In genomic region chr3:57960174-57960505, GRCh38 we compare ENCODE assay signal across 17 cellular contexts. TPM values are rescaled to one million over a fixed set of nuclear protein-coding genes. Genes with fewer than 3 reads are reported as not detected.
A peak's percentile ranks its signal among the peaks of the same experiment; 100 is the strongest.
DNase-seq lines count a peak whose midpoint lies in the region; ATAC-seq, FAIRE-seq and TF ChIP-seq lines count a peak whose summit lies in the region.
"Had no signal": no experiment of that assay in that cellular context is flagged by ENCODE, and none has a peak within 500 bp of the region (broad histone marks: within the 10 kb centered on the region; RNA-seq: fewer than 3 reads in every experiment).

No MANE protein-coding gene starts in this region.

- no TSS peak for BruUV-seq in HepG2 (replicated peaks; lab: Mats Ljungman, UMichigan)

- no peak overlapping the region for H3K27ac Mint-ChIP-seq in H9
- H3K27ac Mint-ChIP-seq in activated naive CD4-positive, alpha-beta T cell treated with anti-CD3 and anti-CD28 coated beads, Interleukin-2, amount 50 U/mL, for 72 hours, result no peak overlapping the region
- H3K27ac Mint-ChIP-seq in stimulated activated naive CD8-positive, alpha-beta T cell treated with anti-CD3 and anti-CD28 coated beads, Interleukin-15, amount 100 ng/mL, for 72 hours, result peak overlapping the region in 1 of 2 donors; percentile 36
- H3K27ac Mint-ChIP-seq: stimulated activated naive B cell treated with anti-CD40 and anti-IgM and Interleukin-4, amounts not matched to agents 10 μg/mL and 1 μg/mL and 100 μg/mL, for 72 hours; T-helper 17 cell had no signal

- peak overlapping the region; percentile 34 for H4K91ac ChIP-seq in H9 (ENCODE audit: insufficient read length, low read depth, low read length)

- no peak overlapping the region for H3K18ac ChIP-seq in H9 (ENCODE audit: insufficient read length, low read depth, low read length)

- no peak overlapping the region for H3K4ac ChIP-seq in H9 (ENCODE audit: low read depth, low read length)

- no peak overlapping the region for H4K8ac ChIP-seq in H9 (replicated peaks; ENCODE audit: insufficient read length, low read depth, low read length)

- H2AFZ ChIP-seq in H9 (ENCODE audit: low read length) (no peak overlapping the region), HepG2 (ENCODE audit: low read length) (peak overlapping the region; percentile 29)

- no peaks in the 10 kb centered on the region for H3K27me3 Mint-ChIP-seq in H9 (ENCODE audit: low read depth)
- no peaks in the 10 kb centered on the region for H3K27me3 Mint-ChIP-seq in stimulated activated naive CD8-positive, alpha-beta T cell treated with anti-CD3 and anti-CD28 coated beads, Interleukin-15, amount 100 ng/mL, for 72 hours
- H3K27me3 Mint-ChIP-seq: stimulated activated naive B cell treated with anti-CD40 and anti-IgM and Interleukin-4, amounts not matched to agents 10 μg/mL and 1 μg/mL and 100 μg/mL, for 72 hours; T-helper 17 cell had no signal

- H4K5ac ChIP-seq in H9 (ENCODE audit: insufficient read length, low read depth, low read length), result no peak overlapping the region

- H3K27ac ChIP-seq in H9 (ENCODE audit: insufficient read length, low read depth, low read length) (no peak overlapping the region), HepG2 (ENCODE audit: extremely low read length, insufficient read depth, low read length) (peak overlapping the region; percentile 48), skeletal muscle tissue (ENCODE audit: low read depth, low read length) (peak overlapping the region; percentile 50)

- no peak overlapping the region for H3T11ph ChIP-seq in H9 (ENCODE audit: low read length)

- H3K4me1 Mint-ChIP-seq in H9, result peaks cover 8 to 16% of the 10 kb centered on the region in 2 experiments
- peaks cover 22% of the 10 kb centered on the region for H3K4me1 Mint-ChIP-seq in stimulated activated naive CD8-positive, alpha-beta T cell treated with anti-CD3 and anti-CD28 coated beads, Interleukin-15, amount 100 ng/mL, for 72 hours
- H3K4me1 Mint-ChIP-seq: T-helper 17 cell had no signal

- H3K23ac ChIP-seq in H9 (ENCODE audit: insufficient read length, low read depth, low read length), result no peak overlapping the region

- no peak for TF ChIP-seq RAD21 in HepG2 (CRISPR knock-in tag; IDR thresholded peaks at IDR 0.05)

- H2BK20ac ChIP-seq in H9 (ENCODE audit: low read depth, low read length, poor library complexity, severe bottlenecking), result no peak overlapping the region

- H3K9me3 ChIP-seq in H9 (ENCODE audit: control insufficient read depth, low read depth, low read length), result no peaks in the 10 kb centered on the region
- H3K9me3 ChIP-seq in adipocyte (ENCODE audit: control insufficient read depth, low read length), result no peaks in the 10 kb centered on the region
- H3K9me3 ChIP-seq in HepG2 (ENCODE audit: low read length), result no peaks in the 10 kb centered on the region
- H3K9me3 ChIP-seq in skeletal muscle tissue (ENCODE audit: control insufficient read depth in 3 of 3, low read length in 3 of 3), result no peaks in the 10 kb centered on the region
- H3K9me3 ChIP-seq: BLaER1 had no signal

- no peak overlapping the region for H2BK12ac ChIP-seq in H9 (ENCODE audit: insufficient read length, low read depth, low read length)

- TF ChIP-seq POLR2A in HepG2 (IDR thresholded peaks at IDR 0.05; ENCODE audit: insufficient read depth in 1 of 2, low read depth in 2 of 2, low read length in 2 of 2), result no peak

- H3K9ac ChIP-seq in H9 (ENCODE audit: extremely low read depth, insufficient read length, low read length), result no peak overlapping the region
- peak overlapping the region; percentile 77 for H3K9ac ChIP-seq in adipocyte (ENCODE audit: low read length)
- H3K9ac ChIP-seq in HepG2 (ENCODE audit: insufficient read depth, low read depth, low read length), result no peak overlapping the region; the same call in 1 of the 2 replicates
- no peak overlapping the region for H3K9ac ChIP-seq in skeletal muscle tissue (ENCODE audit: low read depth in 1 of 3, low read length in 3 of 3)
- H3K9ac ChIP-seq: BLaER1 had no signal

- no peak for DNase-seq in H9
- DNase-seq in adipocyte (ENCODE audit: low read depth), result no peak
- peak; percentile 19 for DNase-seq in HepG2 (ENCODE audit: low spot score)
- DNase-seq in GM03348 (ENCODE audit: low spot score), result no peak
- DNase-seq in activated naive CD4-positive, alpha-beta T cell treated with anti-CD3 and anti-CD28 coated beads, Interleukin-2, amount 50 U/mL, for 72 hours (ENCODE audit: low spot score in 2 of 2), result no peak
- no peak for DNase-seq in stimulated activated naive CD8-positive, alpha-beta T cell treated with anti-CD3 and anti-CD28 coated beads, Interleukin-15, amount 100 ng/mL, for 72 hours
- DNase-seq in ureter (ENCODE audit: low spot score), result no peak
- DNase-seq: activated CD4-positive, alpha-beta T cell treated with anti-CD3 and anti-CD28 coated beads, Interleukin-2, amount 50 U/mL, for 1 hour; activated gamma-delta T cell; cerebellar nuclear complex; NCI-H2227 treated with DMSO at 0.1 percent for 48 hours; nucleus accumbens; stimulated activated CD4-positive, alpha-beta T cell treated with anti-CD3 and anti-CD28 coated beads, Interleukin-2, amount 100 ng/mL, for 48 hours; stimulated activated naive B cell treated with anti-CD40 and anti-IgM and Interleukin-4, amounts not matched to agents 10 μg/mL and 1 μg/mL and 100 μg/mL, for 72 hours; T-helper 17 cell had no signal

- no peaks in the 10 kb centered on the region for H3K27me3 ChIP-seq in H9 (ENCODE audit: insufficient read depth, low read length)
- no peaks in the 10 kb centered on the region for H3K27me3 ChIP-seq in adipocyte (replicated peaks; ENCODE audit: control insufficient read depth, insufficient read depth, low read length)
- no peaks in the 10 kb centered on the region for H3K27me3 ChIP-seq in HepG2 (ENCODE audit: control insufficient read depth in 1 of 2, insufficient read depth in 2 of 2, low read length in 2 of 2)
- peaks cover 0 to 4% (median 0%) of the 10 kb centered on the region in 3 donors for H3K27me3 ChIP-seq in skeletal muscle tissue (ENCODE audit: control insufficient read depth in 3 of 3, insufficient read depth in 3 of 3, low read length in 3 of 3)
- H3K27me3 ChIP-seq: BLaER1 had no signal

- H2BK5ac ChIP-seq in H9 (ENCODE audit: insufficient read length, low read length), result no peak overlapping the region

- no peaks in the 10 kb centered on the region; a peak in 1 of 7 replicates for H3K36me3 Mint-ChIP-seq in H9 (ENCODE audit: insufficient read depth in 1 of 3, low read depth in 3 of 3)
- H3K36me3 Mint-ChIP-seq in activated naive CD4-positive, alpha-beta T cell treated with anti-CD3 and anti-CD28 coated beads, Interleukin-2, amount 50 U/mL, for 72 hours, result no peaks in the 10 kb centered on the region
- H3K36me3 Mint-ChIP-seq: stimulated activated naive B cell treated with anti-CD40 and anti-IgM and Interleukin-4, amounts not matched to agents 10 μg/mL and 1 μg/mL and 100 μg/mL, for 72 hours had no signal

- no peak for FAIRE-seq in HepG2 (lab: Jason Lieb, UNC)

- no peaks in the 10 kb centered on the region for H4K20me1 ChIP-seq in H9 (ENCODE audit: control insufficient read depth, insufficient read depth, insufficient read length)
- no peaks in the 10 kb centered on the region for H4K20me1 ChIP-seq in HepG2 (ENCODE audit: insufficient read depth, low read length)
- H4K20me1 ChIP-seq: BLaER1 had no signal

- intact Hi-C loops in HepG2 (cut with micrococcal nuclease; ENCODE audit: unreplicated experiment), result loop anchor here (5.0 kb wide), 2 partner anchors 47 to 142 kb away; partner anchors contain the start of gene FLNB

- H3K4me3 ChIP-seq in adipocyte (ENCODE audit: low read length), result peak overlapping the region; percentile 71
- H3K4me3 ChIP-seq in HepG2 (replicated peaks in 1 of 3; ENCODE audit: insufficient read depth in 1 of 3, low read depth in 2 of 3, low read length in 3 of 3), result peak overlapping the region in 1 of 3 experiments; percentile 25; a peak in 1 of 6 replicates
- no peak overlapping the region for H3K4me3 ChIP-seq in skeletal muscle tissue (ENCODE audit: low read length in 3 of 3)
- H3K4me3 ChIP-seq: BLaER1 had no signal

- CTCF ChIA-PET in HepG2 (lab: Yijun Ruan, JAX; ENCODE audit: low intra/inter-chr PET ratio, low total read pairs), result no interaction called here

- ATAC-seq in HepG2, result peak; percentile 13
- ATAC-seq in activated naive CD4-positive, alpha-beta T cell treated with anti-CD3 and anti-CD28 coated beads, Interleukin-2, amount 50 U/mL, for 72 hours, result no peak
- no peak for ATAC-seq in stimulated activated naive CD8-positive, alpha-beta T cell treated with anti-CD3 and anti-CD28 coated beads, Interleukin-15, amount 100 ng/mL, for 72 hours
- ATAC-seq: T-helper 17 cell had no signal

- no peak overlapping the region for H3K14ac ChIP-seq in H9 (ENCODE audit: insufficient read depth, low read length)

- no CpG with 5 or more reads among the region's 4 CpGs for WGBS in H9 (ENCODE audit: extremely low coverage, insufficient read length, low lambda C conversion rate)
- WGBS in HepG2 (ENCODE audit: low lambda C conversion rate), result 54% methylated on average over 4 of the region's 4 CpGs

- H3K36me3 ChIP-seq in adipocyte (ENCODE audit: control insufficient read depth, insufficient read depth, low read length, severe bottlenecking) (no peaks in the 10 kb centered on the region), HepG2 (replicated peaks in 1 of 2; ENCODE audit: control insufficient read depth in 1 of 2, insufficient read depth in 2 of 2, low read length in 2 of 2) (no peaks in the 10 kb centered on the region), skeletal muscle tissue (ENCODE audit: control insufficient read depth in 3 of 3, insufficient read depth in 3 of 3, low read length in 3 of 3) (no peaks in the 10 kb centered on the region)
- H3K36me3 ChIP-seq: BLaER1 had no signal

- H3K79me2 ChIP-seq in H9 (ENCODE audit: insufficient read depth, low read length) (no peaks in the 10 kb centered on the region), HepG2 (ENCODE audit: insufficient read depth, low read length) (no peaks in the 10 kb centered on the region)

- no peaks in the 10 kb centered on the region for H3K9me3 Mint-ChIP-seq in H9
- no peaks in the 10 kb centered on the region for H3K9me3 Mint-ChIP-seq in activated naive CD4-positive, alpha-beta T cell treated with anti-CD3 and anti-CD28 coated beads, Interleukin-2, amount 50 U/mL, for 72 hours
- H3K9me3 Mint-ChIP-seq in stimulated activated naive CD8-positive, alpha-beta T cell treated with anti-CD3 and anti-CD28 coated beads, Interleukin-15, amount 100 ng/mL, for 72 hours, result no peaks in the 10 kb centered on the region
- H3K9me3 Mint-ChIP-seq: stimulated activated naive B cell treated with anti-CD40 and anti-IgM and Interleukin-4, amounts not matched to agents 10 μg/mL and 1 μg/mL and 100 μg/mL, for 72 hours had no signal

- no peaks in the 10 kb centered on the region for H3K23me2 ChIP-seq in H9 (ENCODE audit: insufficient read length, low read depth, low read length, poor library complexity, severe bottlenecking)

- no peak overlapping the region for H3K4me3 Mint-ChIP-seq in H9
- no peak overlapping the region for H3K4me3 Mint-ChIP-seq in stimulated activated naive CD8-positive, alpha-beta T cell treated with anti-CD3 and anti-CD28 coated beads, Interleukin-15, amount 100 ng/mL, for 72 hours
- H3K4me3 Mint-ChIP-seq: T-helper 17 cell had no signal

- no peaks in the 10 kb centered on the region for H3K79me1 ChIP-seq in H9 (ENCODE audit: insufficient read depth, low read depth, low read length, poor library complexity, severe bottlenecking)

- no peak overlapping the region for H2BK15ac ChIP-seq in H9 (ENCODE audit: low read depth, low read length)

- no peak overlapping the region for H2AK5ac ChIP-seq in H9 (ENCODE audit: insufficient read length, low read length)

- TF ChIP-seq EP300 in HepG2 (IDR thresholded peaks at IDR 0.05; ENCODE audit: low read depth in 2 of 2, low read length in 2 of 2), result no peak
- no peak for TF ChIP-seq EP300 in HepG2 (CRISPR knock-in tag; IDR thresholded peaks at IDR 0.05; ENCODE audit: borderline replicate concordance)

- H3K4me1 ChIP-seq in H9 (ENCODE audit: insufficient read depth, low read length), result peaks cover 6% of the 10 kb centered on the region; the same call in 1 of the 2 replicates
- H3K4me1 ChIP-seq in adipocyte (ENCODE audit: control insufficient read depth, insufficient read depth, low read length), result peaks cover 30% of the 10 kb centered on the region
- peaks cover 55% of the 10 kb centered on the region for H3K4me1 ChIP-seq in HepG2 (ENCODE audit: insufficient read depth, low read length)
- peaks cover 12 to 14% (median 12%) of the 10 kb centered on the region in 3 donors for H3K4me1 ChIP-seq in skeletal muscle tissue (ENCODE audit: control insufficient read depth in 3 of 3, insufficient read depth in 3 of 3, low read length in 3 of 3)

- no peak overlapping the region for H3K4me2 ChIP-seq in H9 (ENCODE audit: insufficient read depth, insufficient read length, low read length)
- peak overlapping the region; percentile 63 for H3K4me2 ChIP-seq in HepG2 (ENCODE audit: low read depth, low read length)
- H3K4me2 ChIP-seq: BLaER1 had no signal

- POLR2A ChIA-PET in HepG2 (lab: Yijun Ruan, JAX), result interaction anchor here (0.9 to 2.8 kb wide), 2 partner anchors 11 to 13 kb away, joined by 3 to 16 read pairs; no protein-coding TSS in a partner anchor

- in situ Hi-C loops in HepG2 (cut with HindIII; ENCODE audit: extremely low pct_ligation_motif_present, low pct_unique_long_range_greater_than_20kb), result loop anchor here (5.0 kb wide), 1 partner anchor 47 kb away; the partner anchor contains the start of gene FLNB

- TF ChIP-seq CTCF in H9 (conservative IDR thresholded peaks at IDR 0.05) (no peak), HepG2 (CRISPR knock-in tag; IDR thresholded peaks at IDR 0.05) (no peak)

- H2BK120ac ChIP-seq in H9 (ENCODE audit: low read depth, low read length, poor library complexity, severe bottlenecking), result no peak overlapping the region

- H3K56ac ChIP-seq in H9 (ENCODE audit: insufficient read length, low read depth, low read length), result no peak overlapping the region

RNA-seq across cellular contexts. Expression of gene FLNB, which starts 48.1 kb away (rescaled TPM):
- total RNA-seq in H9 (2021) (75.8 and 83.4 TPM in 2 replicates), HepG2 (2016; rRNA removed; fragmentation: Illumina TruSeq; extraction: Trizol) (48.8 and 130 TPM in 2 replicates), skeletal muscle tissue (80.9 TPM), ureter (303 TPM)
- total RNA-seq in HepG2 (2016; cell fraction: cytosol; rRNA removed; fragmentation: Illumina TruSeq; extraction: Trizol; ENCODE audit: low read depth), result 13.1 and 13.3 TPM in 2 replicates
- 39.2 and 136 TPM in 2 replicates for total RNA-seq in HepG2 (2016; cell fraction: insoluble cytoplasmic fraction; rRNA removed; fragmentation: Illumina TruSeq; extraction: Trizol)
- 18.9 and 22.5 TPM in 2 replicates for total RNA-seq in HepG2 (2016; cell fraction: membrane; rRNA removed; fragmentation: Illumina TruSeq; extraction: Trizol)
- total RNA-seq in HepG2 (2016; cell fraction: nucleus; rRNA removed; fragmentation: Illumina TruSeq; extraction: Trizol), result 211 and 228 TPM in 2 replicates
- polyA plus RNA-seq in HepG2 (2011; rRNA removed), result 106 and 126 TPM in 2 replicates
- 92.4 and 98.4 TPM in 2 replicates for polyA plus RNA-seq in HepG2 (2011; cell fraction: cytosol; rRNA removed)
- 739 and 796 TPM in 2 replicates for polyA plus RNA-seq in HepG2 (2011; cell fraction: nucleus; rRNA removed)
- 198 and 216 TPM in 2 replicates for polyA plus RNA-seq in HepG2 (2012)
- 8.9 and 9.6 TPM in 2 replicates for polyA plus RNA-seq in HepG2 (2016; cell fraction: cytosol; fragmentation: Illumina TruSeq; extraction: Trizol; ENCODE audit: low read depth)
- polyA plus RNA-seq in HepG2 (2016; cell fraction: insoluble cytoplasmic fraction; fragmentation: Illumina TruSeq; extraction: Trizol; ENCODE audit: low read depth), result 41.9 and 44.7 TPM in 2 replicates
- polyA plus RNA-seq in HepG2 (2016; cell fraction: membrane; fragmentation: Illumina TruSeq; extraction: Trizol; ENCODE audit: low read depth), result 15.4 and 16.3 TPM in 2 replicates
- 270 and 279 TPM in 2 replicates for polyA plus RNA-seq in HepG2 (2016; cell fraction: nucleus; fragmentation: Illumina TruSeq; extraction: Trizol; ENCODE audit: insufficient read depth, low read depth)
- 277 and 558 TPM in 2 replicates for polyA minus RNA-seq in HepG2 (2011; rRNA and poly(A)+ RNA removed; ENCODE audit: low replicate concordance)
- 259 and 274 TPM in 2 replicates for polyA minus RNA-seq in HepG2 (2011; cell fraction: cytosol; rRNA and poly(A)+ RNA removed)
- polyA minus RNA-seq in HepG2 (2011; cell fraction: nucleus; rRNA and poly(A)+ RNA removed), result 831 and 1,056 TPM in 2 replicates
- 10 to 100 TPM; 17.5 to 34.2 TPM for total RNA-seq in activated naive CD4-positive, alpha-beta T cell treated with anti-CD3 and anti-CD28 coated beads, Interleukin-2, amount 50 U/mL, for 72 hours
